ENCODE assay signal across 13 cellular contexts in genomic region chr7:41579961-41580935, GRCh38.
A peak's percentile ranks its signal among the peaks of the same experiment; 100 is the strongest.
DNase-seq lines count a peak whose midpoint lies in the region; ATAC-seq and TF ChIP-seq lines count a peak whose summit lies in the region.
"Had no signal": no experiment of that assay in that cellular context is flagged by ENCODE, and none has a peak within 500 bp of the region (broad histone marks: within the 10 kb centered on the region; RNA-seq: fewer than 3 reads in every experiment).

No MANE protein-coding gene starts in this region.

- DNase-seq in AG20443 (ENCODE audit: low spot score) (peak; percentile 70), OCI-M1 (lab: John Stamatoyannopoulos, UW) (peak; percentile 6), choroid plexus epithelial cell (ENCODE audit: low read depth) (peak; percentile 53), myocyte (ENCODE audit: low read depth) (peak; percentile 61), HPDE6-E6E7 (ENCODE audit: extremely low spot score) (no peak), Calu3 (no peak)
- DNase-seq in activated T-cell treated with anti-CD3 and anti-CD28 coated beads, Interleukin-2, amount 50 U/mL, for 1 hour, result no peak
- DNase-seq: activated CD4-positive, CD25-positive, alpha-beta regulatory T cell treated with anti-CD3 and anti-CD28 coated beads, Interleukin-2, amount 50 U/mL, for 72 hours; NCI-H146; NCI-H69 had no signal

- H3K4me3 ChIP-seq in choroid plexus epithelial cell (ENCODE audit: low read depth, low read length), result no peak overlapping the region
- H3K4me3 ChIP-seq: gastroesophageal sphincter had no signal

- BruUV-seq in Calu3 (replicated peaks; lab: Mats Ljungman, UMichigan), result no TSS peak

- H3K27ac Mint-ChIP-seq in Calu3 (ENCODE audit: unreplicated experiment), result no peak overlapping the region

- CTCF ChIA-PET in Calu3 (lab: Charles Lee), result no interaction called here

- H3K36me3 Mint-ChIP-seq in Calu3 (ENCODE audit: insufficient read depth, unreplicated experiment), result no peaks in the 10 kb centered on the region

- H3K9me3 Mint-ChIP-seq in Calu3 (ENCODE audit: low read depth, unreplicated experiment), result no peaks in the 10 kb centered on the region
- H3K9me3 Mint-ChIP-seq: neural crest cell had no signal

- H3K4me3 Mint-ChIP-seq in Calu3 (ENCODE audit: low read depth, unreplicated experiment), result no peak overlapping the region
- H3K4me3 Mint-ChIP-seq: neural crest cell had no signal

- no peak for TF ChIP-seq CTCF in choroid plexus epithelial cell (conservative IDR thresholded peaks at IDR 0.05; ENCODE audit: low read depth, low read length)
- no peak for TF ChIP-seq CTCF in Calu3 (IDR thresholded peaks at IDR 0.05; ENCODE audit: unreplicated experiment)

- H3K27me3 Mint-ChIP-seq in Calu3 (ENCODE audit: unreplicated experiment), result no peaks in the 10 kb centered on the region

- ATAC-seq in HG03442 (IDR thresholded peaks at IDR 0.05; ENCODE audit: unreplicated experiment), result no peak
- ATAC-seq: gastroesophageal sphincter had no signal

- no peaks in the 10 kb centered on the region for H3K4me1 Mint-ChIP-seq in Calu3 (ENCODE audit: low read depth, unreplicated experiment)
- H3K4me1 Mint-ChIP-seq: neural crest cell had no signal

- intact Hi-C loops in Calu3 (cut with micrococcal nuclease; ENCODE audit: unreplicated experiment), result loop anchor here (10.0 kb wide), 1 partner anchor 115 kb away; no protein-coding TSS in a partner anchor

Comparison
In these comparisons a context has a peak if more than half of its experiments do, and no peak if none do; other contexts are left out.
1. DNase-seq: peak in AG20443 (single experiment), OCI-M1 (single experiment), choroid plexus epithelial cell (single experiment) and myocyte (single experiment); none in activated T-cell treated with anti-CD3 and anti-CD28 coated beads, Interleukin-2, amount 50 U/mL, for 1 hour (single experiment), HPDE6-E6E7 (single experiment) and Calu3 (single experiment).